Comparison of ENCODE assay signal across 21 cellular contexts in the genomic region with DNA sequence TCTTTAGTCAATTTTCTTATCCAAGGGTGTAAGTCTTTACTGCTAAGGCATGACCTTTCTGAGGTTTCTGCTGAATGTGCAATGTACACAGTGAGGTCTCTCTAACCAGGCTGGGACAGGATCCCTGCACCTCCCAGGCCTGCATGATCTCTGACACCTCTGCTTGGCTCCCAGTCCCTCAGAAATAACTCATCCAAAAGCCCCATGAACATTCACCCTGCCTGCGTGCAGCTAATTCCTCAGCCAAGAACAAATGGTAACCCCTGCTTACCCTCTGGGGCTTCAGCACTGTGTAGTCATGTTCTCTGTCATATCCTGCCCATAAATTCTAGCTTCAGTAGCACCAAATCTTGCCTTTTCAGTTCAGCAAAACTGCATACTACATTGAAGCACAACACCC.
DNase-seq lines count a peak whose midpoint lies in the region; ATAC-seq and TF ChIP-seq lines count a peak whose summit lies in the region.
"Had no signal": no experiment of that assay in that cellular context is flagged by ENCODE, and none has a peak within 500 bp of the region (broad histone marks: within the 10 kb centered on the region; RNA-seq: fewer than 3 reads in every experiment).

No MANE protein-coding gene starts in this region.

- no peaks in the 10 kb centered on the region; the same call in 1 of the 2 replicates for H3K9me3 ChIP-seq in MG63
- H3K9me3 ChIP-seq in fibroblast of lung (ENCODE audit: control insufficient read depth, insufficient read depth, low read depth, low read length): no peaks in the 10 kb centered on the region
- no peaks in the 10 kb centered on the region for H3K9me3 ChIP-seq in mesenchymal stem cell (ENCODE audit: control insufficient read depth, low read length)

- H3K4me1 ChIP-seq in fibroblast of lung (ENCODE audit: control insufficient read depth, extremely low read depth, insufficient read depth, low read length) (no peaks in the 10 kb centered on the region), mesenchymal stem cell (ENCODE audit: control insufficient read depth, insufficient read depth, low read depth, low read length) (no peaks in the 10 kb centered on the region)

- H3K27me3 ChIP-seq in MG63: no peaks in the 10 kb centered on the region
- no peaks in the 10 kb centered on the region for H3K27me3 ChIP-seq in fibroblast of lung (ENCODE audit: control insufficient read depth, insufficient read depth, low read length)
- no peaks in the 10 kb centered on the region for H3K27me3 ChIP-seq in mesenchymal stem cell (ENCODE audit: control insufficient read depth in 1 of 2, insufficient read depth in 1 of 2, low read length in 2 of 2)

- no peak overlapping the region for H3K18ac ChIP-seq in mesenchymal stem cell (ENCODE audit: low read depth in 1 of 2, low read length in 2 of 2)

- H4K91ac ChIP-seq in mesenchymal stem cell (ENCODE audit: low read length): no peak overlapping the region

- H3K23ac ChIP-seq in mesenchymal stem cell (ENCODE audit: low read length in 2 of 2): no peak overlapping the region

- H3K4ac ChIP-seq in mesenchymal stem cell (ENCODE audit: low read depth in 1 of 2, low read length in 2 of 2): no peak overlapping the region

- no peak for ATAC-seq in GM18502 (IDR thresholded peaks at IDR 0.05; ENCODE audit: poor library complexity, unreplicated experiment)
- ATAC-seq: activated T-helper 17 cell treated with anti-CD3 and anti-CD28 coated beads, Interleukin-2, amount 50 U/mL, for 72 hours; HCT116; left colon; sciatic nerve; stimulated activated naive CD8-positive, alpha-beta T cell treated with anti-CD3 and anti-CD28 coated beads, Interleukin-15, amount 100 ng/mL, for 72 hours had no signal

- H2AFZ ChIP-seq in fibroblast of lung (ENCODE audit: low read length) (no peak overlapping the region), mesenchymal stem cell (ENCODE audit: low read depth, low read length) (no peak overlapping the region)

- no peaks in the 10 kb centered on the region for H3K79me1 ChIP-seq in mesenchymal stem cell (replicated peaks; ENCODE audit: low read length, poor library complexity, severe bottlenecking)

- H2BK12ac ChIP-seq in mesenchymal stem cell (ENCODE audit: low read length in 2 of 2): no peak overlapping the region

- no peak overlapping the region for H3K14ac ChIP-seq in mesenchymal stem cell (ENCODE audit: low read length in 2 of 2)

- TF ChIP-seq CTCF in fibroblast of lung (conservative IDR thresholded peaks at IDR 0.05 in 1 of 2, IDR thresholded peaks at IDR 0.05 in 1 of 2; ENCODE audit: low read depth in 1 of 2, low read length in 2 of 2): no peak

- H3K4me3 ChIP-seq in MG63: no peak overlapping the region
- H3K4me3 ChIP-seq in fibroblast of lung (replicated peaks in 1 of 4; ENCODE audit: control extremely low read depth in 1 of 4, insufficient read depth in 1 of 4, low read depth in 3 of 4, low read length in 4 of 4): no peak overlapping the region
- peak overlapping the region in 1 of 2 experiments; percentile 51 for H3K4me3 ChIP-seq in mesenchymal stem cell (ENCODE audit: insufficient read depth in 1 of 2, low read depth in 1 of 2, low read length in 2 of 2)

- no peak overlapping the region for H2AK5ac ChIP-seq in mesenchymal stem cell (ENCODE audit: low read length, severe bottlenecking)

- H3K4me2 ChIP-seq in fibroblast of lung (ENCODE audit: extremely low read depth, insufficient read depth, low read length) (no peak overlapping the region), mesenchymal stem cell (ENCODE audit: low read length, poor library complexity, severe bottlenecking) (no peak overlapping the region)

- no peaks in the 10 kb centered on the region for H3K79me2 ChIP-seq in fibroblast of lung (ENCODE audit: control insufficient read depth, insufficient read depth, low read length)

- H4K8ac ChIP-seq in mesenchymal stem cell (ENCODE audit: low read length): no peak overlapping the region

- WGBS in mesenchymal stem cell: 0% methylated on average over 1 of the region's 1 CpG

- H2BK15ac ChIP-seq in mesenchymal stem cell (ENCODE audit: low read depth, poor library complexity, severe bottlenecking): no peak overlapping the region

- no peak overlapping the region for H2BK120ac ChIP-seq in mesenchymal stem cell (ENCODE audit: low read depth, low read length)

- peak; percentile 13 for DNase-seq in AG20443 (ENCODE audit: low spot score)
- peak; percentile 14 for DNase-seq in MG63
- DNase-seq in fibroblast of lung (ENCODE audit: low read depth in 2 of 2): peak; percentile 26 to 47
- peak; percentile 86 for DNase-seq in mesenchymal stem cell
- no peak for DNase-seq in NCI-H2227 treated with DMSO at 0.1 percent for 48 hours (lab: John Stamatoyannopoulos, UW)
- DNase-seq in NCI-H2029 (lab: John Stamatoyannopoulos, UW): no peak
- no peak for DNase-seq in DMS53 treated with DMSO at 0.1 percent for 48 hours (lab: John Stamatoyannopoulos, UW; ENCODE audit: unreplicated experiment)
- DNase-seq: activated CD4-positive, CD25-positive, alpha-beta regulatory T cell treated with anti-CD3 and anti-CD28 coated beads, Interleukin-2, amount 50 U/mL, for 72 hours; CD4-positive, alpha-beta memory T cell; effector memory CD4-positive, alpha-beta T cell; left colon; NCI-H1048; NCI-H2107; NCI-H69; OCI-M1; stimulated activated CD4-positive, alpha-beta T cell treated with anti-CD3 and anti-CD28 coated beads, Interleukin-2, amount 100 ng/mL, for 24 hours; stimulated activated naive CD8-positive, alpha-beta T cell treated with anti-CD3 and anti-CD28 coated beads, Interleukin-15, amount 100 ng/mL, for 72 hours had no signal

- no peak overlapping the region for H3K27ac ChIP-seq in fibroblast of lung (ENCODE audit: insufficient read depth, low read length)
- H3K27ac ChIP-seq in mesenchymal stem cell (ENCODE audit: low read length, poor library complexity, severe bottlenecking): no peak overlapping the region

- H3K36me3 ChIP-seq in MG63 (no peaks in the 10 kb centered on the region), fibroblast of lung (ENCODE audit: control insufficient read depth, insufficient read depth, low read length) (no peaks in the 10 kb centered on the region), mesenchymal stem cell (ENCODE audit: control insufficient read depth in 1 of 2, insufficient read depth in 2 of 2, low read depth in 1 of 2, low read length in 2 of 2) (no peaks in the 10 kb centered on the region)

- no peak overlapping the region for H2BK5ac ChIP-seq in mesenchymal stem cell (ENCODE audit: low read depth, low read length, poor library complexity, severe bottlenecking)

- H3K9ac ChIP-seq in fibroblast of lung (ENCODE audit: insufficient read depth, low read length): no peak overlapping the region
- peak overlapping the region; percentile 39 for H3K9ac ChIP-seq in mesenchymal stem cell (ENCODE audit: low read length)

- H4K20me1 ChIP-seq in fibroblast of lung (ENCODE audit: control insufficient read depth, extremely low read depth, insufficient read depth, low read length): no peaks in the 10 kb centered on the region

Comparison
In these comparisons a context has a peak if more than half of its experiments do, and no peak if none do; other contexts are left out.
1. DNase-seq: peak in AG20443 (single experiment), MG63 (single experiment), fibroblast of lung (2 of 2) and mesenchymal stem cell (single experiment); none in NCI-H2227 treated with DMSO at 0.1 percent for 48 hours (single experiment), NCI-H2029 (single experiment) and DMS53 treated with DMSO at 0.1 percent for 48 hours (single experiment).